12 cellular contexts compared by ENCODE assay signal in the genomic region with DNA sequence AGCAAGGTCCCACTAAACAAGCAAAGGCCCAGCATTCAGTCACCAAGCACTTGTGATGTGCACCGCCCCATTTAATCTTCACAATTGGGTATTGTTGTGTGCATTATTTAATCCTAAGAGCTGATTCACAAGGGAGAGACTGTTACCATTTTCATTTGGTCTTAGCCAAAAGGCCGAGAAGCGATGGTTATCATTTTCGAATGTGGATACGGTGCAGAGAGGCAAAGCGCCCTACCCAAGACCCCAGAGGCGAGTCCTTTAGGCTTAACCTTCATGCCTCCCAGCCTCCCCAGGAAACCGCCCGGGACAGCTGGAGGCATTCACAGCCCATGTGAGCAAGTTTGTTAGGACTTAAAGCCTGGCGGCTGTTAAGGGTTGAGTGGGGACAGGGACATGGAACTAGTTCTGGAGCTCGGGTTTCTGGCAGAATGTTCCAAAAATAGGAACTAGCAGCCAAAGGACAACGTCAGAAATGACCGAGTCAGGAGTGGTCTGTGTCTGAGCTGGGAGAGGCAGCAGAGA. TPM values are rescaled to one million over a fixed set of nuclear protein-coding genes. Genes with fewer than 3 reads are reported as not detected.
DNase-seq lines count a peak whose midpoint lies in the region; ATAC-seq and TF ChIP-seq lines count a peak whose summit lies in the region.
"Had no signal": no experiment of that assay in that cellular context is flagged by ENCODE, and none has a peak within 500 bp of the region (broad histone marks: within the 10 kb centered on the region; RNA-seq: fewer than 3 reads in every experiment).

No MANE protein-coding gene starts in this region.

- no peak for ATAC-seq in HG02571 (IDR thresholded peaks at IDR 0.05; ENCODE audit: unreplicated experiment)

- TF ChIP-seq POLR2A in Peyer's patch (IDR thresholded peaks at IDR 0.05) = no peak
- TF ChIP-seq POLR2A in esophagus squamous epithelium (IDR thresholded peaks at IDR 0.05) = peak in 1 of 4 donors; percentile 9
- TF ChIP-seq POLR2A in testis (IDR thresholded peaks at IDR 0.05) = no peak

- H3K27me3 ChIP-seq in Peyer's patch = no peaks in the 10 kb centered on the region
- H3K27me3 ChIP-seq in esophagus squamous epithelium = no peaks in the 10 kb centered on the region
- H3K27me3 ChIP-seq in testis = no peaks in the 10 kb centered on the region

- WGBS in esophagus squamous epithelium, 2 donors = 21 to 49% methylated on average over 6 to 13 of the region's 13 CpGs
- WGBS in testis, 2 donors = 43 to 47% methylated on average over 13 of the region's 13 CpGs

- TF ChIP-seq CTCF in Peyer's patch (IDR thresholded peaks at IDR 0.05) (no peak), esophagus squamous epithelium (IDR thresholded peaks at IDR 0.05) (no peak), testis (IDR thresholded peaks at IDR 0.05) (no peak)

- H3K27ac ChIP-seq in Peyer's patch (peak overlapping the region; percentile 17 to 92 (median 76)), esophagus squamous epithelium (peak overlapping the region; percentile 44 to 85 (median 76)), testis (peak overlapping the region in 1 of 2 donors; percentile 73)

- intact Hi-C loops in esophagus squamous epithelium (cut with DNase I) = loop anchor here (5.0 kb wide), 1 partner anchor 161 kb away; no protein-coding TSS in a partner anchor
- intact Hi-C loops in testis (cut with DNase I; ENCODE audit: low total_unique reads) = loop anchor here (10.0 kb wide), 1 partner anchor 273 kb away; no protein-coding TSS in a partner anchor

- H3K36me3 ChIP-seq in Peyer's patch = no peaks in the 10 kb centered on the region
- H3K36me3 ChIP-seq in esophagus squamous epithelium = no peaks in the 10 kb centered on the region
- H3K36me3 ChIP-seq in testis (ENCODE audit: low read depth, missing control alignments) = no peaks in the 10 kb centered on the region

- H3K4me1 ChIP-seq in Peyer's patch = peaks cover 4 to 39% (median 7%) of the 10 kb centered on the region in 4 donors
- peaks cover 11 to 51% (median 19%) of the 10 kb centered on the region in 3 donors for H3K4me1 ChIP-seq in esophagus squamous epithelium
- peaks cover 14% of the 10 kb centered on the region for H3K4me1 ChIP-seq in testis

- DNase-seq in Peyer's patch (peak in 2 of 3 donors; percentile 51 to 67), esophagus squamous epithelium (lab: John Stamatoyannopoulos, UW) (no peak), mucosa of gallbladder (ENCODE audit: low spot score) (peak; percentile 51), testis (peak; percentile 65), occipital lobe (lab: John Stamatoyannopoulos, UW) (no peak), dedifferentiated amniotic fluid mesenchymal stem cell (ENCODE audit: extremely low spot score) (no peak)
- DNase-seq in activated T-cell treated with anti-CD3 and anti-CD28 coated beads, Interleukin-2, amount 50 U/mL, for 1 hour = no peak
- DNase-seq: H9, NCI-H1092 treated with DMSO at 0.1 percent for 48 hours, OCI-M1 had no signal

- H3K4me3 ChIP-seq in Peyer's patch (no peak overlapping the region), esophagus squamous epithelium (no peak overlapping the region), testis (no peak overlapping the region)

- H3K9me3 ChIP-seq in Peyer's patch (no peaks in the 10 kb centered on the region), esophagus squamous epithelium (no peaks in the 10 kb centered on the region), testis (no peaks in the 10 kb centered on the region)

RNA-seq across cellular contexts. Expression of gene UPK3A, which starts 13.0 kb away (rescaled TPM):
- 1 to 10 TPM in 1 of 4 donors, not detected in 3; 4.0 TPM for total RNA-seq in Peyer's patch
- not detected for total RNA-seq in esophagus squamous epithelium
- total RNA-seq in mucosa of gallbladder = 0.40 TPM
- total RNA-seq in testis = not detected
- polyA plus RNA-seq in testis (ENCODE audit: insufficient read depth, low read depth, low replicate concordance) = not detected
- total RNA-seq in occipital lobe = not detected
- total RNA-seq: H9, pulmonary artery endothelial cell had no signal

RNA-seq across cellular contexts. Expression of gene KIAA0930, which starts 31.0 kb away (rescaled TPM):
- 10 to 100 TPM; 21.2 to 41.3 (median 27.8) TPM for total RNA-seq in Peyer's patch
- total RNA-seq in esophagus squamous epithelium = 10 to 100 TPM; 33.1 to 40.2 (median 38.1) TPM
- total RNA-seq in mucosa of gallbladder = 93.1 TPM
- total RNA-seq in testis = 10 to 100 TPM; 62.4 to 62.9 TPM
- 77.5 TPM for polyA plus RNA-seq in testis (ENCODE audit: insufficient read depth, low read depth, low replicate concordance)
- 61.0 TPM for total RNA-seq in occipital lobe

RNA-seq across cellular contexts. Expression of gene FAM118A, which starts 38.0 kb away (rescaled TPM):
- total RNA-seq in Peyer's patch (1,000 to 10,000 TPM in 1 of 4 donors, 100 to 1,000 TPM in 1, 10 to 100 TPM in 2; 46.4 to 1,083 (median 189) TPM), esophagus squamous epithelium (10 to 100 TPM; 12.5 to 95.4 (median 18.8) TPM), mucosa of gallbladder (76.3 TPM), testis (100 to 1,000 TPM in 1 of 2 donors, 10 to 100 TPM in 1; 80.2 to 104 TPM), occipital lobe (6.2 TPM)
- polyA plus RNA-seq in testis (ENCODE audit: insufficient read depth, low read depth, low replicate concordance) = 70.8 TPM

Comparison
In these comparisons a context has a peak if more than half of its experiments do, and no peak if none do; other contexts are left out.
1. DNase-seq: peak in Peyer's patch (2 of 3), mucosa of gallbladder (single experiment) and testis (single experiment); none in esophagus squamous epithelium (single experiment), occipital lobe (single experiment), dedifferentiated amniotic fluid mesenchymal stem cell (single experiment) and activated T-cell treated with anti-CD3 and anti-CD28 coated beads, Interleukin-2, amount 50 U/mL, for 1 hour (single experiment).